Comparison of ENCODE assay signal across 15 cellular contexts in genomic region chr22:31828739-31829138, GRCh38.
A peak's percentile ranks its signal among the peaks of the same experiment; 100 is the strongest.
DNase-seq lines count a peak whose midpoint lies in the region; ATAC-seq and TF ChIP-seq lines count a peak whose summit lies in the region.
"Had no signal": no experiment of that assay in that cellular context is flagged by ENCODE, and none has a peak within 500 bp of the region (broad histone marks: within the 10 kb centered on the region; RNA-seq: fewer than 3 reads in every experiment).

No MANE protein-coding gene starts in this region.

- no peak for ATAC-seq in stimulated activated naive CD8-positive, alpha-beta T cell treated with anti-CD3 and anti-CD28 coated beads, Interleukin-15, amount 100 ng/mL, for 72 hours
- ATAC-seq in activated B cell treated with CpG ODN at 0.5 μM for 24 hours (ENCODE audit: low read depth): no peak
- ATAC-seq in foreskin keratinocyte: no peak
- ATAC-seq in esophagus mucosa: no peak

- TF ChIP-seq CTCF in activated B cell treated with CpG ODN at 0.5 μM for 24 hours (IDR thresholded peaks at IDR 0.05) (no peak), foreskin keratinocyte (conservative IDR thresholded peaks at IDR 0.05) (no peak)

- no peak for DNase-seq in stimulated activated naive CD8-positive, alpha-beta T cell treated with anti-CD3 and anti-CD28 coated beads, Interleukin-15, amount 100 ng/mL, for 72 hours
- DNase-seq in activated B cell treated with CpG ODN at 0.5 μM for 24 hours: no peak
- no peak for DNase-seq in foreskin keratinocyte
- no peak for DNase-seq in GM03348 (ENCODE audit: low spot score)
- DNase-seq in T1000 (lab: John Stamatoyannopoulos, UW): no peak
- no peak for DNase-seq in NCI-H2171 treated with DMSO at 0.1 percent for 48 hours (lab: John Stamatoyannopoulos, UW)
- DNase-seq: activated CD8-positive, alpha-beta memory T cell treated with anti-CD3 and anti-CD28 coated beads, Interleukin-2, amount 50 U/mL, for 4 hours; Caco-2; islet precursor cell; NCI-H510A; SIG-M5 had no signal

- H3K27ac Mint-ChIP-seq in stimulated activated naive CD8-positive, alpha-beta T cell treated with anti-CD3 and anti-CD28 coated beads, Interleukin-15, Interleukin-2, amounts not matched to agents 100 ng/mL and 50 ng/mL, for 24 hours: no peak overlapping the region
- peak overlapping the region in 1 of 2 donors; percentile 21 for H3K27ac Mint-ChIP-seq in stimulated activated naive CD8-positive, alpha-beta T cell treated with anti-CD3 and anti-CD28 coated beads, Interleukin-15, amount 100 ng/mL, for 72 hours
- H3K27ac Mint-ChIP-seq in activated B cell treated with CpG ODN at 0.5 μM for 24 hours: peak overlapping the region; percentile 19
- H3K27ac Mint-ChIP-seq: mesothelial cell of epicardium had no signal

- no peaks in the 10 kb centered on the region for H3K27me3 ChIP-seq in foreskin keratinocyte

- CTCF ChIA-PET in activated B cell treated with CpG ODN at 0.5 μM for 24 hours (lab: Charles Lee): no interaction called here

- H3K27me3 Mint-ChIP-seq in stimulated activated naive CD8-positive, alpha-beta T cell treated with anti-CD3 and anti-CD28 coated beads, Interleukin-15, Interleukin-2, amounts not matched to agents 100 ng/mL and 50 ng/mL, for 24 hours: no peaks in the 10 kb centered on the region
- no peaks in the 10 kb centered on the region for H3K27me3 Mint-ChIP-seq in stimulated activated naive CD8-positive, alpha-beta T cell treated with anti-CD3 and anti-CD28 coated beads, Interleukin-15, amount 100 ng/mL, for 72 hours
- no peaks in the 10 kb centered on the region for H3K27me3 Mint-ChIP-seq in activated B cell treated with CpG ODN at 0.5 μM for 24 hours

- H3K4me1 ChIP-seq in foreskin keratinocyte: peaks cover 31% of the 10 kb centered on the region

- H3K27ac ChIP-seq in foreskin keratinocyte: peak overlapping the region; percentile 87

- intact Hi-C loops in activated B cell treated with CpG ODN at 0.5 μM for 24 hours (cut with micrococcal nuclease): no loop called here

- peaks cover 70% of the 10 kb centered on the region for H3K36me3 Mint-ChIP-seq in stimulated activated naive CD8-positive, alpha-beta T cell treated with anti-CD3 and anti-CD28 coated beads, Interleukin-15, Interleukin-2, amounts not matched to agents 100 ng/mL and 50 ng/mL, for 24 hours (ENCODE audit: low read depth)
- H3K36me3 Mint-ChIP-seq in activated B cell treated with CpG ODN at 0.5 μM for 24 hours (ENCODE audit: low read depth): peaks cover 79% of the 10 kb centered on the region

- H3K9me3 Mint-ChIP-seq in stimulated activated naive CD8-positive, alpha-beta T cell treated with anti-CD3 and anti-CD28 coated beads, Interleukin-15, Interleukin-2, amounts not matched to agents 100 ng/mL and 50 ng/mL, for 24 hours: no peaks in the 10 kb centered on the region
- H3K9me3 Mint-ChIP-seq in stimulated activated naive CD8-positive, alpha-beta T cell treated with anti-CD3 and anti-CD28 coated beads, Interleukin-15, amount 100 ng/mL, for 72 hours: no peaks in the 10 kb centered on the region
- H3K9me3 Mint-ChIP-seq in activated B cell treated with CpG ODN at 0.5 μM for 24 hours: no peaks in the 10 kb centered on the region
- H3K9me3 Mint-ChIP-seq: mesothelial cell of epicardium; T-helper 1 cell treated with Interleukin-12 subunit alpha and Interleukin-12 subunit beta and Interleukin-4 antibody, amounts not matched to agents 30 μg/mL and 1 μg/mL, for 36 hours had no signal

- H3K4me3 Mint-ChIP-seq in stimulated activated naive CD8-positive, alpha-beta T cell treated with anti-CD3 and anti-CD28 coated beads, Interleukin-15, Interleukin-2, amounts not matched to agents 100 ng/mL and 50 ng/mL, for 24 hours: peak overlapping the region; percentile 7
- no peak overlapping the region for H3K4me3 Mint-ChIP-seq in stimulated activated naive CD8-positive, alpha-beta T cell treated with anti-CD3 and anti-CD28 coated beads, Interleukin-15, amount 100 ng/mL, for 72 hours
- no peak overlapping the region for H3K4me3 Mint-ChIP-seq in activated B cell treated with CpG ODN at 0.5 μM for 24 hours
- H3K4me3 Mint-ChIP-seq: mesothelial cell of epicardium; T-helper 1 cell treated with Interleukin-12 subunit alpha and Interleukin-12 subunit beta and Interleukin-4 antibody, amounts not matched to agents 30 μg/mL and 1 μg/mL, for 36 hours had no signal

- POLR2A ChIA-PET in activated B cell treated with CpG ODN at 0.5 μM for 24 hours (lab: Charles Lee): interaction anchor here (0.7 kb wide), 1 partner anchor 141 kb away, joined by 3 read pairs; no protein-coding TSS in a partner anchor

- peaks cover 30% of the 10 kb centered on the region for H3K4me1 Mint-ChIP-seq in stimulated activated naive CD8-positive, alpha-beta T cell treated with anti-CD3 and anti-CD28 coated beads, Interleukin-15, Interleukin-2, amounts not matched to agents 100 ng/mL and 50 ng/mL, for 24 hours (ENCODE audit: low read depth)
- peaks cover 23% of the 10 kb centered on the region for H3K4me1 Mint-ChIP-seq in stimulated activated naive CD8-positive, alpha-beta T cell treated with anti-CD3 and anti-CD28 coated beads, Interleukin-15, amount 100 ng/mL, for 72 hours
- H3K4me1 Mint-ChIP-seq in activated B cell treated with CpG ODN at 0.5 μM for 24 hours: peaks cover 17% of the 10 kb centered on the region
- H3K4me1 Mint-ChIP-seq: mesothelial cell of epicardium had no signal
